In genomic region chr7:27010068-27010467, GRCh38 we compare ENCODE assay signal across 9 cellular contexts.
"Had no signal": no experiment of that assay in that cellular context is flagged by ENCODE, and none has a peak within 500 bp of the region (broad histone marks: within the 10 kb centered on the region; RNA-seq: fewer than 3 reads in every experiment).

No MANE protein-coding gene starts in this region.

- H3K27ac ChIP-seq: KMS-11 had no signal

- H3K4me2 ChIP-seq: GM23338, KMS-11 had no signal

- ATAC-seq: GM23338 had no signal

- FAIRE-seq: H1, H54, HTR-8/SVneo had no signal

- H2AFZ ChIP-seq: GM23338 had no signal

- H3K4me3 ChIP-seq: GM23338 had no signal

- H3K9ac ChIP-seq: KMS-11 had no signal

- DNase-seq: H9, HCEC 1CT, Karpas-422, KBM-7 had no signal
